8 cellular contexts compared by ENCODE assay signal in genomic region chr20:24991897-24992419, GRCh38. TPM values are rescaled to one million over a fixed set of nuclear protein-coding genes. Genes with fewer than 3 reads are reported as not detected.
DNase-seq lines count a peak whose midpoint lies in the region; ATAC-seq and TF ChIP-seq lines count a peak whose summit lies in the region.

No MANE protein-coding gene starts in this region.

- CTCF ChIA-PET in RWPE1 (lab: Yijun Ruan, JAX), result interaction anchor here (0.5 kb wide), 1 partner anchor 90 kb away, joined by 3 read pairs; no protein-coding TSS in a partner anchor

- H3K9ac ChIP-seq in mucosa of rectum (ENCODE audit: low read depth in 1 of 2, low read length in 2 of 2), result peak overlapping the region; percentile 80 to 93

- WGBS in ectodermal cell, 2 experiments, result 1 to 2% methylated on average over 32 of the region's 32 CpGs

- no peaks in the 10 kb centered on the region for H3K27me3 ChIP-seq in ectodermal cell (ENCODE audit: control insufficient read depth, insufficient read depth, low read length, poor library complexity, severe bottlenecking)
- H3K27me3 ChIP-seq in mucosa of rectum (ENCODE audit: control insufficient read depth in 2 of 2, insufficient read depth in 2 of 2, low read length in 2 of 2), result no peaks in the 10 kb centered on the region

- POLR2A ChIA-PET in RWPE1 (lab: Yijun Ruan, JAX; ENCODE audit: low non-redundant PET), result no interaction called here

- TF ChIP-seq CTCF in AG09309 (IDR thresholded peaks at IDR 0.05; ENCODE audit: control insufficient read depth, insufficient read depth, low read depth, low read length, missing control alignments) (no peak), RWPE1 (conservative IDR thresholded peaks at IDR 0.05; ENCODE audit: low read depth) (no peak)

- ATAC-seq in GM18520 (IDR thresholded peaks at IDR 0.05; ENCODE audit: unreplicated experiment), result peak; percentile 5
- peak; percentile 11 for ATAC-seq in HG03039 (IDR thresholded peaks at IDR 0.05; ENCODE audit: unreplicated experiment)

- H3K4me3 ChIP-seq in AG09309 (ENCODE audit: control insufficient read depth, low read depth, low read length) (peak overlapping the region; percentile 95), ectodermal cell (ENCODE audit: insufficient read depth, low read depth, low read length) (peak overlapping the region; percentile 82), mucosa of rectum (ENCODE audit: low read length in 2 of 2) (peak overlapping the region; percentile 95)

- H3K4me1 ChIP-seq in ectodermal cell (ENCODE audit: control insufficient read depth, insufficient read depth, low read length) (peaks cover 7% of the 10 kb centered on the region), mucosa of rectum (ENCODE audit: control insufficient read depth in 2 of 2, insufficient read depth in 2 of 2, low read length in 2 of 2) (peaks cover 17 to 24% of the 10 kb centered on the region in 2 donors)

- H3K9me3 ChIP-seq in ectodermal cell (ENCODE audit: control insufficient read depth, low read length) (no peaks in the 10 kb centered on the region), mucosa of rectum (ENCODE audit: control insufficient read depth in 2 of 2, low read length in 2 of 2) (no peaks in the 10 kb centered on the region)

- H3K36me3 ChIP-seq in ectodermal cell (ENCODE audit: control insufficient read depth, insufficient read depth, low read length), result no peaks in the 10 kb centered on the region
- no peaks in the 10 kb centered on the region for H3K36me3 ChIP-seq in mucosa of rectum (ENCODE audit: control insufficient read depth in 2 of 2, insufficient read depth in 2 of 2, low read length in 2 of 2)

- DNase-seq in AG09309 (ENCODE audit: low read depth) (no peak), RWPE1 (ENCODE audit: low spot score) (peak; percentile 41), AML-193 (lab: John Stamatoyannopoulos, UW) (no peak), GDM1 (lab: John Stamatoyannopoulos, UW) (no peak)

- H3K27ac ChIP-seq in RWPE1 (peak overlapping the region; percentile 78), ectodermal cell (ENCODE audit: insufficient read depth, low read depth, low read length, poor library complexity, severe bottlenecking) (no peak overlapping the region), mucosa of rectum (ENCODE audit: low read depth in 2 of 2, low read length in 2 of 2) (peak overlapping the region; percentile 93 to 95)

RNA-seq across cellular contexts. Expression of gene APMAP, which starts 0.6 kb away (rescaled TPM):
- polyA plus RNA-seq in ectodermal cell (2013, experiment 1 of 4), result 109 TPM
- 101 TPM for polyA plus RNA-seq in ectodermal cell (2013, experiment 2 of 4)
- polyA plus RNA-seq in ectodermal cell (2013, experiment 3 of 4), result 81.9 TPM
- polyA plus RNA-seq in ectodermal cell (2013, experiment 4 of 4), result 88.0 TPM

RNA-seq across cellular contexts. Expression of gene CST7, which starts 42.9 kb away (rescaled TPM):
- not detected for polyA plus RNA-seq in ectodermal cell (2013, experiment 1 of 4)
- polyA plus RNA-seq in ectodermal cell (2013, experiment 2 of 4), result not detected
- not detected for polyA plus RNA-seq in ectodermal cell (2013, experiment 3 of 4)
- not detected for polyA plus RNA-seq in ectodermal cell (2013, experiment 4 of 4)
